39 cellular contexts compared by ENCODE assay signal in the genomic region with DNA sequence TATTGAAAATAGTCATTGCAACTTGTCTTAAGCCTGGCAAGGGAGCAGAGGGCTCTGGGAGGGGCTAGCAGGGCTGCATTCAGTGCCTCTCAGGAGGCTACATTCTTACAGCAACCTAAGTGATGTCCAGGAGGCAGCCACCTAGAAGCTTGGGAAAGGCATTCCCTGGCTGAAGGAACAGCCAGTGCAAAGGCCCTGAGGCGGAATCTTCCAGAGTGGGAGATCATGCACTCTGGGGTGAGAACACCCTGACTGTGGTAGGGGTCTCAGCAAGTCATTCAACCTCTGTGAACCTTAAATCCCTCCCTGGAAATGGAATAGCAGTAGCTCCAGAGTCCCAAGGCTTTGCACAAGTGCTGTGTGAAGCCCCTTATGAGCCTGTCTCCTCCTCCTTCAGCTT.
"Had no signal": no experiment of that assay in that cellular context is flagged by ENCODE, and none has a peak within 500 bp of the region (broad histone marks: within the 10 kb centered on the region; RNA-seq: fewer than 3 reads in every experiment).

No MANE protein-coding gene starts in this region.

- H3K4me3 Mint-ChIP-seq: activated B cell treated with CpG ODN at 0.5 μM for 24 hours; activated CD4-positive, alpha-beta memory T cell treated with anti-CD3 and anti-CD28 coated beads for 36 hours; activated CD4-positive, alpha-beta T cell treated with anti-CD3 and anti-CD28 coated beads, Interleukin-2, amount 10 ng/mL, durations not matched to agents 24 days and 14 days; activated CD8-positive, alpha-beta T cell treated with anti-CD3 and anti-CD28 coated beads for 36 hours; activated naive CD4-positive, alpha-beta T cell treated with anti-CD3 and anti-CD28 coated beads for 36 hours; activated naive CD8-positive, alpha-beta T cell treated with anti-CD3 and anti-CD28 coated beads for 36 hours; activated T-cell treated with anti-CD3 and anti-CD28 coated beads, Interleukin-2, amount 50 U/mL, for 4 hours; activated T-cell treated with anti-CD3 and anti-CD28 coated beads, Interleukin-2, amount 50 U/mL, for 72 hours; activated T-helper 1 cell treated with anti-CD3 and anti-CD28 coated beads, Interleukin-12 subunit alpha, Interleukin-12 subunit beta, Interleukin-2, Interleukin-4 antibody, amounts not matched to agents 30 ng/mL and 10 ng/mL and 1 ng/mL, durations not matched to agents 14 hours and 24 hours and 36 hours; activated T-helper 17 cell treated with anti-CD3 and anti-CD28 coated beads, Interleukin-2, amount 50 U/mL, for 72 hours; central memory CD8-positive, alpha-beta T cell; T-helper 1 cell treated with Interleukin-12 subunit alpha and Interleukin-12 subunit beta and Interleukin-4 antibody, amounts not matched to agents 30 μg/mL and 1 μg/mL, for 36 hours; T-helper 2 cell treated with Interferon-gamma antibody and Interleukin-4, amounts not matched to agents 5 μg/mL and 100 μg/mL, for 36 hours had no signal

- ATAC-seq: activated CD8-positive, alpha-beta T cell treated with anti-CD3 and anti-CD28 coated beads for 36 hours; activated naive CD4-positive, alpha-beta T cell treated with anti-CD3 and anti-CD28 coated beads, Interleukin-2, amount 50 U/mL, for 72 hours; activated T-cell treated with anti-CD3 and anti-CD28 coated beads, Interleukin-2, amount 50 U/mL, for 4 hours; activated T-cell treated with anti-CD3 and anti-CD28 coated beads, Interleukin-2, amount 50 U/mL, for 72 hours; activated T-helper 17 cell treated with anti-CD3 and anti-CD28 coated beads, Interleukin-2, amount 50 U/mL, for 72 hours; body of pancreas had no signal

- H3K4me3 ChIP-seq: adrenal gland, body of pancreas, breast epithelium, cardiac muscle cell had no signal

- H3K9me3 ChIP-seq: adrenal gland, body of pancreas, breast epithelium had no signal

- H3K9me3 Mint-ChIP-seq: activated B cell treated with CpG ODN at 0.5 μM for 24 hours; activated CD4-positive, alpha-beta memory T cell treated with anti-CD3 and anti-CD28 coated beads for 36 hours; activated CD4-positive, alpha-beta T cell treated with anti-CD3 and anti-CD28 coated beads, Interleukin-2, amount 10 ng/mL, durations not matched to agents 24 days and 14 days; activated CD8-positive, alpha-beta T cell treated with anti-CD3 and anti-CD28 coated beads for 36 hours; activated naive CD4-positive, alpha-beta T cell treated with anti-CD3 and anti-CD28 coated beads for 36 hours; activated naive CD4-positive, alpha-beta T cell treated with anti-CD3 and anti-CD28 coated beads, Interleukin-2, amount 50 U/mL, for 72 hours; activated naive CD8-positive, alpha-beta T cell treated with anti-CD3 and anti-CD28 coated beads for 36 hours; activated T-cell treated with anti-CD3 and anti-CD28 coated beads, Interleukin-2, amount 50 U/mL, for 4 hours; activated T-cell treated with anti-CD3 and anti-CD28 coated beads, Interleukin-2, amount 50 U/mL, for 72 hours; activated T-helper 1 cell treated with anti-CD3 and anti-CD28 coated beads, Interleukin-12 subunit alpha, Interleukin-12 subunit beta, Interleukin-2, Interleukin-4 antibody, amounts not matched to agents 30 ng/mL and 10 ng/mL and 1 ng/mL, durations not matched to agents 14 hours and 24 hours and 36 hours; activated T-helper 17 cell treated with anti-CD3 and anti-CD28 coated beads, Interleukin-2, amount 50 U/mL, for 72 hours; central memory CD8-positive, alpha-beta T cell; T-helper 1 cell treated with Interleukin-12 subunit alpha and Interleukin-12 subunit beta and Interleukin-4 antibody, amounts not matched to agents 30 μg/mL and 1 μg/mL, for 36 hours; T-helper 2 cell treated with Interferon-gamma antibody and Interleukin-4, amounts not matched to agents 5 μg/mL and 100 μg/mL, for 36 hours had no signal

- H3K27me3 ChIP-seq: body of pancreas, brain microvascular endothelial cell, cardiac muscle cell had no signal

- H3K4me1 Mint-ChIP-seq: activated B cell treated with CpG ODN at 0.5 μM for 24 hours; activated CD4-positive, alpha-beta T cell treated with anti-CD3 and anti-CD28 coated beads, Interleukin-2, amount 10 ng/mL, durations not matched to agents 24 days and 14 days; activated naive CD8-positive, alpha-beta T cell treated with anti-CD3 and anti-CD28 coated beads for 36 hours; activated T-helper 17 cell treated with anti-CD3 and anti-CD28 coated beads, Interleukin-2, amount 50 U/mL, for 72 hours; central memory CD8-positive, alpha-beta T cell had no signal

- H3K36me3 ChIP-seq: adrenal gland, brain microvascular endothelial cell, breast epithelium, cardiac muscle cell had no signal

- H3K36me3 Mint-ChIP-seq: activated CD4-positive, alpha-beta memory T cell treated with anti-CD3 and anti-CD28 coated beads for 36 hours; activated naive CD4-positive, alpha-beta T cell treated with anti-CD3 and anti-CD28 coated beads, Interleukin-2, amount 50 U/mL, for 72 hours; activated naive CD8-positive, alpha-beta T cell treated with anti-CD3 and anti-CD28 coated beads for 36 hours had no signal

- H3K27ac ChIP-seq: adrenal gland, body of pancreas, brain microvascular endothelial cell, breast epithelium, cardiac muscle cell, VCaP had no signal

- DNase-seq: activated B cell treated with CpG ODN at 0.5 μM for 24 hours; activated CD4-positive, alpha-beta memory T cell treated with anti-CD3 and anti-CD28 coated beads for 36 hours; activated CD4-positive, alpha-beta T cell treated with anti-CD3 and anti-CD28 coated beads for 4 hours; activated CD4-positive, alpha-beta T cell treated with anti-CD3 and anti-CD28 coated beads, Interleukin-2, amount 10 ng/mL, durations not matched to agents 24 days and 14 days; activated CD4-positive, alpha-beta T cell treated with anti-CD3 and anti-CD28 coated beads, Interleukin-2, amount 50 U/mL, for 1 hour; activated CD4-positive, alpha-beta T cell treated with anti-CD3 and anti-CD28 coated beads, Interleukin-2, amount 50 U/mL, for 4 hours; activated CD4-positive, CD25-positive, alpha-beta regulatory T cell treated with anti-CD3 and anti-CD28 coated beads, Interleukin-2, amount 50 U/mL, for 72 hours; activated CD8-positive, alpha-beta memory T cell treated with anti-CD3 and anti-CD28 coated beads, Interleukin-2, amount 50 U/mL, for 4 hours; activated CD8-positive, alpha-beta T cell treated with anti-CD3 and anti-CD28 coated beads for 36 hours; activated effector memory CD4-positive, alpha-beta T cell treated with anti-CD3 and anti-CD28 coated beads, Interleukin-2, amount 50 U/mL, for 16 hours; activated gamma-delta T cell treated with Interleukin-2 at 50 U/mL for 16 hours; activated naive CD4-positive, alpha-beta T cell; activated naive CD4-positive, alpha-beta T cell treated with anti-CD3 and anti-CD28 coated beads for 36 hours; activated naive CD4-positive, alpha-beta T cell treated with anti-CD3 and anti-CD28 coated beads, Interleukin-2, amount 50 U/mL, for 16 hours; activated naive CD8-positive, alpha-beta T cell treated with anti-CD3 and anti-CD28 coated beads for 36 hours; activated T-cell treated with anti-CD3 and anti-CD28 coated beads for 4 hours; activated T-cell treated with anti-CD3 and anti-CD28 coated beads, Interleukin-2, amount 50 U/mL, for 1 hour; activated T-cell treated with anti-CD3 and anti-CD28 coated beads, Interleukin-2, amount 50 U/mL, for 4 hours; activated T-cell treated with anti-CD3 and anti-CD28 coated beads, Interleukin-2, amount 50 U/mL, for 72 hours; adrenal gland; amniotic stem cell; aorta; body of pancreas; brain microvascular endothelial cell; caudate nucleus; cerebellar nuclear complex; T-helper 2 cell; T-helper 9 cell had no signal

- H3K27ac Mint-ChIP-seq: activated B cell treated with CpG ODN at 0.5 μM for 24 hours; activated CD4-positive, alpha-beta memory T cell treated with anti-CD3 and anti-CD28 coated beads for 36 hours; activated CD4-positive, alpha-beta T cell treated with anti-CD3 and anti-CD28 coated beads, Interleukin-2, amount 10 ng/mL, durations not matched to agents 24 days and 14 days; activated CD8-positive, alpha-beta T cell treated with anti-CD3 and anti-CD28 coated beads for 36 hours; activated naive CD4-positive, alpha-beta T cell treated with anti-CD3 and anti-CD28 coated beads for 36 hours; activated naive CD4-positive, alpha-beta T cell treated with anti-CD3 and anti-CD28 coated beads, Interleukin-2, amount 50 U/mL, for 72 hours; activated naive CD8-positive, alpha-beta T cell treated with anti-CD3 and anti-CD28 coated beads for 36 hours; activated T-cell treated with anti-CD3 and anti-CD28 coated beads, Interleukin-2, amount 50 U/mL, for 72 hours; activated T-helper 1 cell treated with anti-CD3 and anti-CD28 coated beads, Interleukin-12 subunit alpha, Interleukin-12 subunit beta, Interleukin-2, Interleukin-4 antibody, amounts not matched to agents 30 ng/mL and 10 ng/mL and 1 ng/mL, durations not matched to agents 14 hours and 24 hours and 36 hours; activated T-helper 17 cell treated with anti-CD3 and anti-CD28 coated beads, Interleukin-2, amount 50 U/mL, for 72 hours; T-helper 1 cell treated with Interleukin-12 subunit alpha and Interleukin-12 subunit beta and Interleukin-4 antibody, amounts not matched to agents 30 μg/mL and 1 μg/mL, for 36 hours; T-helper 2 cell treated with Interferon-gamma antibody and Interleukin-4, amounts not matched to agents 5 μg/mL and 100 μg/mL, for 36 hours had no signal

- H3K4me1 ChIP-seq: adrenal gland, body of pancreas, breast epithelium had no signal

- FAIRE-seq: astrocyte, TTC549 had no signal
